Comparison of ENCODE assay signal across 1 cellular context in the genomic region with DNA sequence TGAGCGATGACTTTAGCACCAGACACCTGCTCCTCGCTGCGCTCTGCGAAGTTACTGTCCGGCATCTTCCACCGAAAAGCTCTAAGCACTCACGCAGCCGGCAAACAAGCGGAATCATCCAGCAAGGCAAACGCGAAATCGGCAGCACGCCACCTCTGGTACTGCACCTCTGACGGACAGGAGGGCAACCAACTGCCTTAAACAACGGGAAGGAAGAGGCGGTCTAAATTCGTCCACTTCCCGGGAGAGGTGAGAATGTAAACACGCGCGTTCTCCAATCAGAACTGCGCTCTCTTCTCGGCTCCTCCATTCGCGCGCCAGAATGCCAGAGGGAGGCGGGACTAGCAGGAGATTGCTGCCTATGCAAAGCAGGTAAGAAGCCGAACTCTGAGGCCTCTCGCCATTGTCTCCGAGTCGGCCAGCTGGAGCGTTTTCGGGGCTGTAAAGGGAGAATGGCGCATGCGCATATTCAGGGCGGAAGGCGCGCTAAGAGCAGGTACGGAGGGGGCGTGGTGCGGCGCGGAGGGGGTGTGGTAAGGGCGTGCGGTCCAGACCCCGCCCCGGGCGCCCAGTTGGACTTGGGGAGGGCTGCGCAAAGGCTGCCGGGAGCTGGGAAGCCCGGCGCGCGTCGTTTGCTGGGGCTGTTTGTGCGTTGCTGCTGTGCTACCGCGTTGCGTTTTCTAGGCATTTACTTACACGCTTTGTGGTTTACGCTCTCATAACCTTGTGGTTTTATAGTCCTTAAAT.
A peak's percentile ranks its signal among the peaks of the same experiment; 100 is the strongest.
TF ChIP-seq lines count a peak whose summit lies in the region.

A gene with protein sequence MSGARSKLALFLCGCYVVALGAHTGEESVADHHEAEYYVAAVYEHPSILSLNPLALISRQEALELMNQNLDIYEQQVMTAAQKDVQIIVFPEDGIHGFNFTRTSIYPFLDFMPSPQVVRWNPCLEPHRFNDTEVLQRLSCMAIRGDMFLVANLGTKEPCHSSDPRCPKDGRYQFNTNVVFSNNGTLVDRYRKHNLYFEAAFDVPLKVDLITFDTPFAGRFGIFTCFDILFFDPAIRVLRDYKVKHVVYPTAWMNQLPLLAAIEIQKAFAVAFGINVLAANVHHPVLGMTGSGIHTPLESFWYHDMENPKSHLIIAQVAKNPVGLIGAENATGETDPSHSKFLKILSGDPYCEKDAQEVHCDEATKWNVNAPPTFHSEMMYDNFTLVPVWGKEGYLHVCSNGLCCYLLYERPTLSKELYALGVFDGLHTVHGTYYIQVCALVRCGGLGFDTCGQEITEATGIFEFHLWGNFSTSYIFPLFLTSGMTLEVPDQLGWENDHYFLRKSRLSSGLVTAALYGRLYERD (plus strand): TSS at position 347 of the 747 bp plus-strand sequence. CDS start 33,695 bp downstream, outside the sequence.
HACL1 (minus strand) TSS at position 171 of the 747 bp plus-strand sequence; CDS start at position 65, 106 bp downstream.

TF ChIP-seq in HepG2, 621 proteins besides CTCF, POLR2A, EP300 and RAD21 (continues in another document):
- TF ChIP-seq SPEN (CRISPR knock-in tag; IDR thresholded peaks at IDR 0.05; ENCODE audit: low read depth) (peak; percentile 71; the same call in 1 of the 2 replicates), AHR (CRISPR knock-in tag; IDR thresholded peaks at IDR 0.05) (0 out of 2 replicates have a peak, but pooled peaks have one; percentile 19), ZNF598 (CRISPR knock-in tag; IDR thresholded peaks at IDR 0.05; ENCODE audit: borderline replicate concordance) (peak; percentile 57; the same call in 1 of the 2 replicates), HMG20A (CRISPR knock-in tag; IDR thresholded peaks at IDR 0.05; ENCODE audit: borderline replicate concordance) (no peak; the same call in 1 of the 2 replicates), ZNF75D (CRISPR knock-in tag; IDR thresholded peaks at IDR 0.05; ENCODE audit: borderline replicate concordance) (no peak), ZNF256 (CRISPR knock-in tag; conservative IDR thresholded peaks at IDR 0.05) (peak; percentile 82), YEATS4 (CRISPR knock-in tag; IDR thresholded peaks at IDR 0.05; ENCODE audit: borderline replicate concordance) (peak; percentile 63), ETV6 (CRISPR knock-in tag; conservative IDR thresholded peaks at IDR 0.05) (no peak), ZMAT3 (CRISPR knock-in tag; conservative IDR thresholded peaks at IDR 0.05) (peak; percentile 15; the same call in 1 of the 2 replicates), SNAPC4 (CRISPR knock-in tag; IDR thresholded peaks at IDR 0.05) (peak; percentile 58), ZNF441 (CRISPR knock-in tag; IDR thresholded peaks at IDR 0.05; ENCODE audit: borderline replicate concordance) (peak; percentile 55; the same call in 1 of the 2 replicates), CREM (IDR thresholded peaks at IDR 0.05) (peak; percentile 59), CREM (CRISPR knock-in tag; IDR thresholded peaks at IDR 0.05) (no peak), ZNF296 (CRISPR knock-in tag; conservative IDR thresholded peaks at IDR 0.05) (no peak), WIZ (CRISPR knock-in tag; IDR thresholded peaks at IDR 0.05) (peak; percentile 19; the same call in 1 of the 2 replicates), KDM2A (CRISPR knock-in tag; IDR thresholded peaks at IDR 0.05; ENCODE audit: borderline replicate concordance, low read depth) (peak; percentile 65), KDM5A (IDR thresholded peaks at IDR 0.05; ENCODE audit: borderline replicate concordance, low read length) (peak; percentile 82; the same call in 1 of the 2 replicates), PAXIP1 (CRISPR knock-in tag; conservative IDR thresholded peaks at IDR 0.05) (peak; percentile 61; the same call in 1 of the 2 replicates), ZMYM4 (CRISPR knock-in tag; IDR thresholded peaks at IDR 0.05) (peak; percentile 98), FOXO1 (CRISPR knock-in tag; IDR thresholded peaks at IDR 0.05) (peak; percentile 56), NFYB (CRISPR knock-in tag; IDR thresholded peaks at IDR 0.05) (peak; percentile 98), SOX13 (IDR thresholded peaks at IDR 0.05) (no peak), SOX13 (CRISPR knock-in tag; conservative IDR thresholded peaks at IDR 0.05 in 1 of 2, IDR thresholded peaks at IDR 0.05 in 1 of 2) (peak in 1 of 2 experiments; percentile 77; a peak in 2 of 4 replicates), REL (CRISPR knock-in tag; conservative IDR thresholded peaks at IDR 0.05) (no peak), ZNF749 (CRISPR knock-in tag; IDR thresholded peaks at IDR 0.05; ENCODE audit: borderline replicate concordance) (no peak), KDM3A (CRISPR knock-in tag; IDR thresholded peaks at IDR 0.05; ENCODE audit: low read depth) (0 out of 2 replicates have a peak, but pooled peaks have one; percentile 15), ZNF564 (CRISPR knock-in tag; IDR thresholded peaks at IDR 0.05) (no peak; the same call in 1 of the 2 replicates), THAP9 (CRISPR knock-in tag; IDR thresholded peaks at IDR 0.05; ENCODE audit: borderline replicate concordance) (peak; percentile 84; the same call in 1 of the 2 replicates), SYNCRIP (IDR thresholded peaks at IDR 0.05; ENCODE audit: insufficient read depth, low read depth, low read length) (no peak), CBX1 (IDR thresholded peaks at IDR 0.05; ENCODE audit: low read depth) (peak; percentile 51), HCFC1 (IDR thresholded peaks at IDR 0.05; ENCODE audit: low read depth, low read length) (peak; percentile 22; the same call in 1 of the 2 replicates), CBX5 (CRISPR knock-in tag; IDR thresholded peaks at IDR 0.05; ENCODE audit: borderline replicate concordance) (peak; percentile 31; the same call in 1 of the 2 replicates), ZNF724P (CRISPR knock-in tag; IDR thresholded peaks at IDR 0.05; ENCODE audit: borderline replicate concordance) (no peak), RXRA (CRISPR knock-in tag; IDR thresholded peaks at IDR 0.05) (peak; percentile 61; the same call in 1 of the 2 replicates), YY1 (IDR thresholded peaks at IDR 0.05; ENCODE audit: insufficient read depth, insufficient replicate concordance, low read depth, low read length) (peak; percentile 56), NFYC (CRISPR knock-in tag; IDR thresholded peaks at IDR 0.05) (peak; percentile 99), ZNF17 (CRISPR knock-in tag; IDR thresholded peaks at IDR 0.05) (no peak), ERF (CRISPR knock-in tag; IDR thresholded peaks at IDR 0.05) (peak; percentile 16; the same call in 1 of the 2 replicates), ZEB1 (IDR thresholded peaks at IDR 0.05; ENCODE audit: insufficient replicate concordance, low read depth) (peak; percentile 32), MED8 (CRISPR knock-in tag; IDR thresholded peaks at IDR 0.05; ENCODE audit: insufficient replicate concordance) (peak; percentile 15), GATAD1 (CRISPR knock-in tag; IDR thresholded peaks at IDR 0.05) (peak; percentile 89), IRX3 (CRISPR knock-in tag; IDR thresholded peaks at IDR 0.05; ENCODE audit: borderline replicate concordance, low read depth) (peak; percentile 86; the same call in 1 of the 2 replicates), NCOA5 (CRISPR knock-in tag; IDR thresholded peaks at IDR 0.05) (no peak)
- TF ChIP-seq, protein P1, sequence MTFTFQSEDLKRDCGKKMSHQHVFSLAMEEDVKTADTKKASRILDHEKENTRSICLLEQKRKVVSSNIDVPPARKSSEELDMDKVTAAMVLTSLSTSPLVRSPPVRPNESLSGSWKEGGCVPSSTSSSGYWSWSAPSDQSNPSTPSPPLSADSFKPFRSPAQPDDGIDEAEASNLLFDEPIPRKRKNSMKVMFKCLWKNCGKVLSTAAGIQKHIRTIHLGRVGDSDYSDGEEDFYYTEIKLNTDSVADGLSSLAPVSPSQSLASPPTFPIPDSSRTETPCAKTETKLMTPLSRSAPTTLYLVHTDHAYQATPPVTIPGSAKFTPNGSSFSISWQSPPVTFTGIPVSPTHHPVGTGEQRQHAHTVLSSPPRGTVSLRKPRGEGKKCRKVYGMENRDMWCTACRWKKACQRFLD (CRISPR knock-in tag; IDR thresholded peaks at IDR 0.05; ENCODE audit: borderline replicate concordance), result 0 out of 2 replicates have a peak, but pooled peaks have one; percentile 88
- TF ChIP-seq, protein P2, sequence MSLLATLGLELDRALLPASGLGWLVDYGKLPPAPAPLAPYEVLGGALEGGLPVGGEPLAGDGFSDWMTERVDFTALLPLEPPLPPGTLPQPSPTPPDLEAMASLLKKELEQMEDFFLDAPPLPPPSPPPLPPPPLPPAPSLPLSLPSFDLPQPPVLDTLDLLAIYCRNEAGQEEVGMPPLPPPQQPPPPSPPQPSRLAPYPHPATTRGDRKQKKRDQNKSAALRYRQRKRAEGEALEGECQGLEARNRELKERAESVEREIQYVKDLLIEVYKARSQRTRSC (CRISPR knock-in tag; IDR thresholded peaks at IDR 0.05; ENCODE audit: low read depth), result no peak
- TF ChIP-seq, protein P3, sequence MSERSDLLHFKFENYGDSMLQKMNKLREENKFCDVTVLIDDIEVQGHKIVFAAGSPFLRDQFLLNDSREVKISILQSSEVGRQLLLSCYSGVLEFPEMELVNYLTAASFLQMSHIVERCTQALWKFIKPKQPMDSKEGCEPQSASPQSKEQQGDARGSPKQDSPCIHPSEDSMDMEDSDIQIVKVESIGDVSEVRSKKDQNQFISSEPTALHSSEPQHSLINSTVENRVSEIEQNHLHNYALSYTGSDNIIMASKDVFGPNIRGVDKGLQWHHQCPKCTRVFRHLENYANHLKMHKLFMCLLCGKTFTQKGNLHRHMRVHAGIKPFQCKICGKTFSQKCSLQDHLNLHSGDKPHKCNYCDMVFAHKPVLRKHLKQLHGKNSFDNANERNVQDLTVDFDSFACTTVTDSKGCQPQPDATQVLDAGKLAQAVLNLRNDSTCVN (CRISPR knock-in tag; IDR thresholded peaks at IDR 0.05; ENCODE audit: borderline replicate concordance), result 0 out of 2 replicates have a peak, but pooled peaks have one; percentile 15
